19 cellular contexts compared by ENCODE assay signal in the genomic region with DNA sequence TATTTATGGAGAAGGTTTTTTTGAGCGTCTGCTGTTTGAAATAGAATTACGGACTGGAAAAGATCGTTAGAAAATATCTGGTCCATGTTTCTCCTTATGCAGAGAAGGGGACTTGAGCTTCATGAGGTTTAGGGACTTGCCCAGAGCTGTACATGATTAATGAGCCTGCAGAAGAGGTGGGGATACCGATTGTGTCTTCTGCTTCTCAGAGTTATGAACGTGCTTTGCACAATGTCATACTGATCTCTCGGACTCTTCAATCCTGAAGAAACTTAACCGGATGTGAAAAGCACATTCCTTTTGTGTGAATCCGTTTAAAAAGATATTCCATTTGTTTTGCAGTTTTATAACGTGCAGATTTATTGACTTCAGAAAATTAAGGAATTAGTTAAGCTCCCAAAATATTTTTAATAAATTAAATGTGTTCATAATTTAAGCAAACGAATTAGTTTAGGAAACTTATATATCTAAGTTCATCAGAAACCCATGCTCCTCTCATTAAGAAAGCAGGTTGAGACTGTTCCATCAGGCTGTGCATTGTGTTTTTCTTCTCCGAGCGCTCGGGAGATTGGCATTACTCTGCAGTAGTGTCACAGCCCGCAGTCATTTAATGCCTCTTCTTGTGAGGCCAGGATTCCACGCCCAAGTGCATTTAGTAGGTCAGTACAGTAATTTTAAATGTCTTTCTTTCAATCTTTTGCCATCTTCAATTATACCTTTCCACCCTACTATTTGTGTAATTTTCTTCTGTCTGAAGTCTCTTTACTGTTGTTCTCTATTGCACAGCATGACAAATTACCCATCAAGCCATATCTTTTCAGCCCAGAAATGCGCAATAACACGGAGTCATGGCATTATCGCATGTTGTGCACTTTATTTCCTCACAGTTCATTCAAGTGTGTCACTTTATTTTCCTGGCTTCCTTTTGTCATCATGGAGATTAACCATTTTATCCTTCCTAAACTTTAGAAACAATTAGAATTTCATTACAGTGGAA.
"Had no signal": no experiment of that assay in that cellular context is flagged by ENCODE, and none has a peak within 500 bp of the region (broad histone marks: within the 10 kb centered on the region; RNA-seq: fewer than 3 reads in every experiment).

No MANE protein-coding gene starts in this region.

- H3K36me3 ChIP-seq: breast epithelium, esophagus muscularis mucosa, lower lobe of right lung, spleen had no signal

- H3K4me3 ChIP-seq: ascending aorta, breast epithelium, esophagus muscularis mucosa, lower lobe of right lung, spleen had no signal

- H3K4me1 ChIP-seq: ascending aorta, breast epithelium, lower lobe of right lung, parathyroid adenoma, spleen had no signal

- H3K9ac ChIP-seq: parathyroid adenoma had no signal

- H3K79me2 ChIP-seq: parathyroid adenoma had no signal

- H3K9me3 ChIP-seq: ascending aorta, breast epithelium, esophagus muscularis mucosa, lower lobe of right lung had no signal

- H2AFZ ChIP-seq: parathyroid adenoma had no signal

- H3K27me3 ChIP-seq: ascending aorta, breast epithelium, esophagus muscularis mucosa, spleen had no signal

- ATAC-seq: lower lobe of right lung; natural killer cell treated with Interleukin-12 subunit alpha and Interleukin-12 subunit beta and Interleukin-15 and Interleukin-18, amount 100 ng/mL, for 72 hours; stimulated activated naive B cell treated with anti-CD40 and anti-IgM and Interleukin-4, amounts not matched to agents 10 μg/mL and 1 μg/mL and 100 μg/mL, for 72 hours had no signal

- H3K27ac ChIP-seq: ascending aorta, breast epithelium, esophagus muscularis mucosa, lower lobe of right lung, parathyroid adenoma, spleen had no signal

- DNase-seq: activated CD4-positive, alpha-beta T cell treated with anti-CD3 and anti-CD28 coated beads, Interleukin-2, amount 10 ng/mL, durations not matched to agents 24 days and 14 days; activated CD8-positive, alpha-beta memory T cell treated with anti-CD3 and anti-CD28 coated beads, Interleukin-2, amount 50 U/mL, for 4 hours; activated effector memory CD4-positive, alpha-beta T cell treated with anti-CD3 and anti-CD28 coated beads, Interleukin-2, amount 50 U/mL, for 16 hours; activated naive CD4-positive, alpha-beta T cell treated with anti-CD3 and anti-CD28 coated beads, Interleukin-2, amount 50 U/mL, for 16 hours; activated T-cell treated with anti-CD3 and anti-CD28 coated beads, Interleukin-2, amount 50 U/mL, for 48 hours; cerebellar nuclear complex; cortex of kidney; effector CD4-positive, alpha-beta T cell; glutamatergic neuron; hippocampal formation; islet precursor cell; lower lobe of right lung; spleen; stimulated activated naive B cell treated with anti-CD40 and anti-IgM and Interleukin-4, amounts not matched to agents 10 μg/mL and 1 μg/mL and 100 μg/mL, for 72 hours had no signal
